Comparison of ENCODE assay signal across 8 cellular contexts in genomic region chr16:30651124-30652004, GRCh38.
DNase-seq lines count a peak whose midpoint lies in the region; ATAC-seq lines count a peak whose summit lies in the region.

No MANE protein-coding gene starts in this region.

- H3K4me1 Mint-ChIP-seq in central memory CD8-positive, alpha-beta T cell, result peaks cover 35% of the 10 kb centered on the region

- no peaks in the 10 kb centered on the region for H3K9me3 Mint-ChIP-seq in central memory CD8-positive, alpha-beta T cell

- H3K27ac Mint-ChIP-seq in central memory CD8-positive, alpha-beta T cell (ENCODE audit: low read depth), result peak overlapping the region; percentile 99

- ATAC-seq in HG02763 (IDR thresholded peaks at IDR 0.05; ENCODE audit: unreplicated experiment), result peak; percentile 52
- ATAC-seq in central memory CD8-positive, alpha-beta T cell (replicated peaks; ENCODE audit: extremely low read depth, poor library complexity, severe bottlenecking), result peak; percentile 61

- no peaks in the 10 kb centered on the region for H3K27me3 Mint-ChIP-seq in central memory CD8-positive, alpha-beta T cell

- peaks cover 32% of the 10 kb centered on the region for H3K36me3 Mint-ChIP-seq in central memory CD8-positive, alpha-beta T cell (ENCODE audit: insufficient read depth)

- peak overlapping the region; percentile 100 for H3K4me3 Mint-ChIP-seq in central memory CD8-positive, alpha-beta T cell

- DNase-seq in DMS79 treated with DMSO at 0.1 percent for 48 hours (lab: John Stamatoyannopoulos, UW) (peak; percentile 25), DMS79 (lab: John Stamatoyannopoulos, UW) (no peak), NCI-H2107 treated with DMSO at 0.1 percent for 48 hours (lab: John Stamatoyannopoulos, UW; ENCODE audit: unreplicated experiment) (peak; percentile 20), kidney tubule cell (ENCODE audit: low spot score) (peak; percentile 80)
- peak; percentile 55 for DNase-seq in activated CD4-positive, CD25-positive, alpha-beta regulatory T cell treated with anti-CD3 and anti-CD28 coated beads, Interleukin-2, amount 50 U/mL, for 16 hours (ENCODE audit: low read depth, low spot score)
- DNase-seq in central memory CD8-positive, alpha-beta T cell (ENCODE audit: low spot score in 2 of 2), result peak; percentile 49 to 56
- DNase-seq in stimulated activated CD4-positive, alpha-beta T cell treated with anti-CD3 and anti-CD28 coated beads, Interleukin-1b, Interleukin-23, amount 100 ng/mL, for 4 hours (ENCODE audit: low read depth in 2 of 2), result peak; percentile 56 to 75
